13 cellular contexts compared by ENCODE assay signal in genomic region chr19:44603201-44603945, GRCh38. TPM values are rescaled to one million over a fixed set of nuclear protein-coding genes. Genes with fewer than 3 reads are reported as not detected.
DNase-seq lines count a peak whose midpoint lies in the region; ATAC-seq and TF ChIP-seq lines count a peak whose summit lies in the region.
"Had no signal": no experiment of that assay in that cellular context is flagged by ENCODE, and none has a peak within 500 bp of the region (broad histone marks: within the 10 kb centered on the region; RNA-seq: fewer than 3 reads in every experiment).

No MANE protein-coding gene starts in this region.

- no peak overlapping the region for H3K27ac Mint-ChIP-seq in CD4-positive, alpha-beta T cell
- H3K27ac Mint-ChIP-seq: activated CD4-positive, alpha-beta T cell treated with anti-CD3 and anti-CD28 coated beads, Interleukin-2, amount 10 ng/mL, durations not matched to agents 24 days and 14 days had no signal

- no peak for ATAC-seq in CD4-positive, alpha-beta T cell (ENCODE audit: poor library complexity)

- H3K4me3 Mint-ChIP-seq in CD4-positive, alpha-beta T cell, result no peak overlapping the region
- H3K4me3 Mint-ChIP-seq: activated CD4-positive, alpha-beta T cell treated with anti-CD3 and anti-CD28 coated beads, Interleukin-2, amount 10 ng/mL, durations not matched to agents 24 days and 14 days had no signal

- POLR2A ChIA-PET in CD4-positive, alpha-beta T cell (lab: Charles Lee), result no interaction called here

- H3K9me3 Mint-ChIP-seq in CD4-positive, alpha-beta T cell, result peaks cover 2% of the 10 kb centered on the region

- no peaks in the 10 kb centered on the region for H3K36me3 Mint-ChIP-seq in CD4-positive, alpha-beta T cell (ENCODE audit: low read depth)

- CTCF ChIA-PET in CD4-positive, alpha-beta T cell (lab: Charles Lee), result no interaction called here

- H3K27me3 ChIP-seq in left ventricle myocardium inferior (ENCODE audit: low read depth), result no peaks in the 10 kb centered on the region
- H3K27me3 ChIP-seq in CD4-positive, alpha-beta T cell (ENCODE audit: control insufficient read depth, insufficient read depth, low read length), result no peaks in the 10 kb centered on the region
- H3K27me3 ChIP-seq: transverse colon had no signal

- H3K36me3 ChIP-seq in left ventricle myocardium inferior, result no peaks in the 10 kb centered on the region
- H3K36me3 ChIP-seq: transverse colon had no signal

- no peak for TF ChIP-seq CTCF in left ventricle myocardium inferior (IDR thresholded peaks at IDR 0.05; ENCODE audit: borderline replicate concordance)
- TF ChIP-seq CTCF in CD4-positive, alpha-beta T cell (IDR thresholded peaks at IDR 0.05), result no peak

- DNase-seq in left ventricle myocardium inferior (no peak), cardiac septum (ENCODE audit: low spot score) (no peak), astrocyte of the hippocampus (ENCODE audit: low read depth, low spot score) (peak; percentile 49), hepatic stellate cell (ENCODE audit: low spot score) (peak; percentile 81), nucleus accumbens (lab: John Stamatoyannopoulos, UW) (no peak), MV-4-11 (lab: John Stamatoyannopoulos, UW) (no peak)
- DNase-seq in activated CD4-positive, alpha-beta T cell treated with anti-CD3 and anti-CD28 coated beads for 4 hours, result no peak
- DNase-seq in CD4-positive, alpha-beta T cell, result no peak
- DNase-seq: ACHN; activated CD4-positive, alpha-beta T cell treated with anti-CD3 and anti-CD28 coated beads, Interleukin-2, amount 10 ng/mL, durations not matched to agents 24 days and 14 days; transverse colon had no signal

- H3K4me1 Mint-ChIP-seq in CD4-positive, alpha-beta T cell (ENCODE audit: low read depth), result peaks cover 14% of the 10 kb centered on the region

- H3K27me3 Mint-ChIP-seq in CD4-positive, alpha-beta T cell, result peaks cover 4% of the 10 kb centered on the region
- H3K27me3 Mint-ChIP-seq: activated CD4-positive, alpha-beta T cell treated with anti-CD3 and anti-CD28 coated beads, Interleukin-2, amount 10 ng/mL, durations not matched to agents 24 days and 14 days had no signal

- no peak overlapping the region for H3K4me3 ChIP-seq in left ventricle myocardium inferior
- H3K4me3 ChIP-seq: transverse colon had no signal

- H3K4me1 ChIP-seq in left ventricle myocardium inferior, result peaks cover 34% of the 10 kb centered on the region

- intact Hi-C loops in left ventricle myocardium inferior (cut with micrococcal nuclease) (no loop called here), cardiac septum (cut with DNase I) (no loop called here)
- intact Hi-C loops in CD4-positive, alpha-beta T cell (cut with DNase I, micrococcal nuclease), result no loop called here

- peaks cover 2% of the 10 kb centered on the region for H3K9me3 ChIP-seq in left ventricle myocardium inferior (replicated peaks)
- H3K9me3 ChIP-seq in CD4-positive, alpha-beta T cell (ENCODE audit: control insufficient read depth, low read length), result peaks cover 3% of the 10 kb centered on the region
- H3K9me3 ChIP-seq: transverse colon had no signal

- H3K27ac ChIP-seq in left ventricle myocardium inferior (replicated peaks), result peak overlapping the region; percentile 60
- H3K27ac ChIP-seq in CD4-positive, alpha-beta T cell (ENCODE audit: low read depth, low read length), result no peak overlapping the region

RNA-seq across cellular contexts. Expression of gene IGSF23, which starts 10.0 kb away (rescaled TPM):
- total RNA-seq in left ventricle myocardium inferior (not detected), cardiac septum (not detected)
- total RNA-seq in CD4-positive, alpha-beta T cell, result not detected
- total RNA-seq: activated CD4-positive, alpha-beta T cell treated with anti-CD3 and anti-CD28 coated beads, Interleukin-2, amount 10 ng/mL, durations not matched to agents 24 days and 14 days; NCI-H460; osteocyte; transverse colon had no signal

RNA-seq across cellular contexts. Expression of gene PVR, which starts 40.3 kb away (rescaled TPM):
- 33.5 TPM for total RNA-seq in left ventricle myocardium inferior
- total RNA-seq in cardiac septum, result 44.0 TPM
- under 1 TPM; 0.67 to 0.82 TPM for total RNA-seq in CD4-positive, alpha-beta T cell

Comparison
In these comparisons a context has a peak if more than half of its experiments do, and no peak if none do; other contexts are left out.
1. DNase-seq: peak in astrocyte of the hippocampus (single experiment) and hepatic stellate cell (single experiment); none in left ventricle myocardium inferior (single experiment), cardiac septum (single experiment), nucleus accumbens (0 of 56), activated CD4-positive, alpha-beta T cell treated with anti-CD3 and anti-CD28 coated beads for 4 hours (0 of 2), MV-4-11 (single experiment) and CD4-positive, alpha-beta T cell (0 of 10).
2. RNA of gene PVR, which starts 40.3 kb away (total RNA-seq): 44.0 TPM in cardiac septum (single experiment) and 33.5 TPM in left ventricle myocardium inferior (single experiment); 0.67 to 0.82 TPM in CD4-positive, alpha-beta T cell; every median in the first group is over 10 times any median in the second.